Comparison of ENCODE assay signal across 1 cellular context in the genomic region with DNA sequence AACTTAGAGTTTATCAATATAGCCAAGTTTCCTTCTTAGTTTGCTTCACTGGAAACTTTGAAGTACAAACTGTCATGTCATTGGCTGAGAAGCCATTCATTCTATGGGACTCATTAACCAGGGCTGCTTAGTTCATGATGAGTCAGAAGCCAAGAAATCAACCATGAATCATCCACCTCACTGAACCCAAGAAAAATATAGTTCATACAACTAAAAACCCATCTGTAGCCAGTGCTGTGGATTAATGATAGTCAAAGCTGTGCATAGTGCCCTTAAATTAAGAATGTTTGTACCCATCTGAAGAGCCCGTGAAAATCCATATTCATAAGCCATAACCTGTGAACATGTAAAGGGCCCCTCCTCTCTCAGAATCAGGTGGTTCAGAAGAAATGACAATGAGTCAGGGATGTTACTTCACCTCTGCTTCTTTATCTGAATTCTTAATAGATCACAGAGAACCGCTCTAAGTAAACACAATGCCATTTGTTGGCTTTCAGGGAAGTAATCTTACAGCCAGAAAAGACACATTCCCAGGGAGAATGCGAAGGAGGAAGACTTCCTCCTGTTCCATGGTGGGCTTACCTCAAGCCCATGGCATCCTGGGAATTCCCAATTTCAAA.
TF ChIP-seq lines count a peak whose summit lies in the region.

No MANE protein-coding gene starts in this region.

TF ChIP-seq in HEK293, 187 proteins besides CTCF, POLR2A, EP300 and RAD21 (continued from another document):
- TF ChIP-seq, protein P1, sequence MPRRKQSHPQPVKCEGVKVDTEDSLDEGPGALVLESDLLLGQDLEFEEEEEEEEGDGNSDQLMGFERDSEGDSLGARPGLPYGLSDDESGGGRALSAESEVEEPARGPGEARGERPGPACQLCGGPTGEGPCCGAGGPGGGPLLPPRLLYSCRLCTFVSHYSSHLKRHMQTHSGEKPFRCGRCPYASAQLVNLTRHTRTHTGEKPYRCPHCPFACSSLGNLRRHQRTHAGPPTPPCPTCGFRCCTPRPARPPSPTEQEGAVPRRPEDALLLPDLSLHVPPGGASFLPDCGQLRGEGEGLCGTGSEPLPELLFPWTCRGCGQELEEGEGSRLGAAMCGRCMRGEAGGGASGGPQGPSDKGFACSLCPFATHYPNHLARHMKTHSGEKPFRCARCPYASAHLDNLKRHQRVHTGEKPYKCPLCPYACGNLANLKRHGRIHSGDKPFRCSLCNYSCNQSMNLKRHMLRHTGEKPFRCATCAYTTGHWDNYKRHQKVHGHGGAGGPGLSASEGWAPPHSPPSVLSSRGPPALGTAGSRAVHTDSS (tag by site-specific recombination; IDR thresholded peaks at IDR 0.05): no peak
- TF ChIP-seq HOXC10 (CRISPR knock-in tag; IDR thresholded peaks at IDR 0.05) (no peak), ZNF664 (tag by site-specific recombination; IDR thresholded peaks at IDR 0.05) (peak; percentile 76), ZNF391 (tag by site-specific recombination; IDR thresholded peaks at IDR 0.05; ENCODE audit: borderline replicate concordance, low read depth) (no peak)
- TF ChIP-seq, protein P2, sequence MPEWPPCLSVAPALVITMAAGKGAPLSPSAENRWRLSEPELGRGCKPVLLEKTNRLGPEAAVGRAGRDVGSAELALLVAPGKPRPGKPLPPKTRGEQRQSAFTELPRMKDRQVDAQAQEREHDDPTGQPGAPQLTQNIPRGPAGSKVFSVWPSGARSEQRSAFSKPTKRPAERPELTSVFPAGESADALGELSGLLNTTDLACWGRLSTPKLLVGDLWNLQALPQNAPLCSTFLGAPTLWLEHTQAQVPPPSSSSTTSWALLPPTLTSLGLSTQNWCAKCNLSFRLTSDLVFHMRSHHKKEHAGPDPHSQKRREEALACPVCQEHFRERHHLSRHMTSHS (tag by site-specific recombination; IDR thresholded peaks at IDR 0.05): no peak
